4 cellular contexts compared by ENCODE assay signal in genomic region chr12:70686907-70687306, GRCh38.
TF ChIP-seq lines count a peak whose summit lies in the region.

No MANE protein-coding gene starts in this region.

TF ChIP-seq in A549, 52 proteins besides CTCF, POLR2A, EP300 and RAD21:
- TF ChIP-seq CHD2 (IDR thresholded peaks at IDR 0.05; ENCODE audit: low read length, partially characterized antibody) (no peak), ZFP36 (IDR thresholded peaks at IDR 0.05; ENCODE audit: borderline replicate concordance, partially characterized antibody) (peak; percentile 47), CBX8 (IDR thresholded peaks at IDR 0.05) (no peak), ZC3H11A (IDR thresholded peaks at IDR 0.05) (no peak)

TF ChIP-seq in HEK293, 187 proteins besides CTCF, POLR2A, EP300 and RAD21:
- TF ChIP-seq HOXD13 (CRISPR knock-in tag; IDR thresholded peaks at IDR 0.05; ENCODE audit: borderline replicate concordance): no peak
- TF ChIP-seq ZFP69B (tag by site-specific recombination; IDR thresholded peaks at IDR 0.05): no peak
- 0 out of 2 replicates have a peak, but pooled peaks have one; percentile 42 for TF ChIP-seq ZNF768 (tag by site-specific recombination; IDR thresholded peaks at IDR 0.05)

TF ChIP-seq in K562, 482 proteins besides CTCF, POLR2A, EP300 and RAD21 (continues in another document):
- no peak for TF ChIP-seq ZNF584 (CRISPR knock-in tag; IDR thresholded peaks at IDR 0.05; ENCODE audit: low read depth)
- peak; percentile 85 for TF ChIP-seq CHD4 (IDR thresholded peaks at IDR 0.05; ENCODE audit: insufficient read depth, insufficient replicate concordance, low read depth, low read length, poor library complexity, severe bottlenecking)
- TF ChIP-seq MECOM (CRISPR knock-in tag; IDR thresholded peaks at IDR 0.05): no peak
- TF ChIP-seq, protein P1, sequence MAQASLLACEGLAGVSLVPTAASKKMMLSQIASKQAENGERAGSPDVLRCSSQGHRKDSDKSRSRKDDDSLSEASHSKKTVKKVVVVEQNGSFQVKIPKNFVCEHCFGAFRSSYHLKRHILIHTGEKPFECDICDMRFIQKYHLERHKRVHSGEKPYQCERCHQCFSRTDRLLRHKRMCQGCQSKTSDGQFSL (CRISPR knock-in tag; IDR thresholded peaks at IDR 0.05): no peak
- TF ChIP-seq, protein P1 (tag; IDR thresholded peaks at IDR 0.05): no peak
- peak; percentile 85 for TF ChIP-seq ZFP36 (IDR thresholded peaks at IDR 0.05; ENCODE audit: low read depth, low read length, partially characterized antibody)
- TF ChIP-seq RBM25 (IDR thresholded peaks at IDR 0.05; ENCODE audit: low read depth, low read length, severe bottlenecking): peak; percentile 99
- TF ChIP-seq HDAC2 (IDR thresholded peaks at IDR 0.05): peak; percentile 43; the same call in 1 of the 2 replicates
- TF ChIP-seq, protein P2, sequence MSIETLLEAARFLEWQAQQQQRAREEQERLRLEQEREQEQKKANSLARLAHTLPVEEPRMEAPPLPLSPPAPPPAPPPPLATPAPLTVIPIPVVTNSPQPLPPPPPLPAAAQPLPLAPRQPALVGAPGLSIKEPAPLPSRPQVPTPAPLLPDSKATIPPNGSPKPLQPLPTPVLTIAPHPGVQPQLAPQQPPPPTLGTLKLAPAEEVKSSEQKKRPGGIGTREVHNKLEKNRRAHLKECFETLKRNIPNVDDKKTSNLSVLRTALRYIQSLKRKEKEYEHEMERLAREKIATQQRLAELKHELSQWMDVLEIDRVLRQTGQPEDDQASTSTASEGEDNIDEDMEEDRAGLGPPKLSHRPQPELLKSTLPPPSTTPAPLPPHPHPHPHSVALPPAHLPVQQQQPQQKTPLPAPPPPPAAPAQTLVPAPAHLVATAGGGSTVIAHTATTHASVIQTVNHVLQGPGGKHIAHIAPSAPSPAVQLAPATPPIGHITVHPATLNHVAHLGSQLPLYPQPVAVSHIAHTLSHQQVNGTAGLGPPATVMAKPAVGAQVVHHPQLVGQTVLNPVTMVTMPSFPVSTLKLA (conservative IDR thresholded peaks at IDR 0.05): 0 out of 4 replicates have a peak, but pooled peaks of 1 of the 2 experiments have one; percentile 23
- 0 out of 4 replicates have a peak, but pooled peaks of 1 of the 2 experiments have one; percentile 31 for TF ChIP-seq RCOR1 (IDR thresholded peaks at IDR 0.05; ENCODE audit: borderline replicate concordance in 1 of 2, low read depth in 2 of 2, low read length in 2 of 2)
- TF ChIP-seq SRF (CRISPR knock-in tag; IDR thresholded peaks at IDR 0.05): no peak
- no peak for TF ChIP-seq FOXK1 (CRISPR knock-in tag; IDR thresholded peaks at IDR 0.05; ENCODE audit: borderline replicate concordance)
- TF ChIP-seq ZBTB17 (CRISPR knock-in tag; IDR thresholded peaks at IDR 0.05): no peak
- peak; percentile 96 for TF ChIP-seq BCOR (IDR thresholded peaks at IDR 0.05)

TF ChIP-seq in H1, 55 proteins besides CTCF, POLR2A, EP300 and RAD21:
- TF ChIP-seq, protein P3, sequence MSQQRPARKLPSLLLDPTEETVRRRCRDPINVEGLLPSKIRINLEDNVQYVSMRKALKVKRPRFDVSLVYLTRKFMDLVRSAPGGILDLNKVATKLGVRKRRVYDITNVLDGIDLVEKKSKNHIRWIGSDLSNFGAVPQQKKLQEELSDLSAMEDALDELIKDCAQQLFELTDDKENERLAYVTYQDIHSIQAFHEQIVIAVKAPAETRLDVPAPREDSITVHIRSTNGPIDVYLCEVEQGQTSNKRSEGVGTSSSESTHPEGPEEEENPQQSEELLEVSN (IDR thresholded peaks at IDR 0.05): no peak
- TF ChIP-seq POLR2AphosphoS5 (IDR thresholded peaks at IDR 0.05; ENCODE audit: low read depth, low read length) (no peak), SRF (IDR thresholded peaks at IDR 0.05; ENCODE audit: low read depth, low read length) (no peak), SP1 (IDR thresholded peaks at IDR 0.05; ENCODE audit: low read depth, low read length) (no peak), KDM4A (IDR thresholded peaks at IDR 0.05; ENCODE audit: low read depth, low read length, severe bottlenecking) (no peak), KDM1A (IDR thresholded peaks at IDR 0.05; ENCODE audit: borderline replicate concordance, low read length) (peak; percentile 62; the same call in 1 of the 2 replicates), GABPA (IDR thresholded peaks at IDR 0.05; ENCODE audit: borderline replicate concordance, insufficient read depth, low read length) (no peak), HDAC2 (IDR thresholded peaks at IDR 0.05; ENCODE audit: borderline replicate concordance in 1 of 2, low read depth in 2 of 2, low read length in 2 of 2) (peak in 1 of 2 experiments; percentile 48; a peak in 1 of 4 replicates), TCF12 (IDR thresholded peaks at IDR 0.05; ENCODE audit: low read depth, low read length) (no peak), SAP30 (IDR thresholded peaks at IDR 0.05; ENCODE audit: insufficient read depth, insufficient replicate concordance, low read length) (no peak), SP4 (IDR thresholded peaks at IDR 0.05; ENCODE audit: low read length) (no peak)
- TF ChIP-seq, protein P4, sequence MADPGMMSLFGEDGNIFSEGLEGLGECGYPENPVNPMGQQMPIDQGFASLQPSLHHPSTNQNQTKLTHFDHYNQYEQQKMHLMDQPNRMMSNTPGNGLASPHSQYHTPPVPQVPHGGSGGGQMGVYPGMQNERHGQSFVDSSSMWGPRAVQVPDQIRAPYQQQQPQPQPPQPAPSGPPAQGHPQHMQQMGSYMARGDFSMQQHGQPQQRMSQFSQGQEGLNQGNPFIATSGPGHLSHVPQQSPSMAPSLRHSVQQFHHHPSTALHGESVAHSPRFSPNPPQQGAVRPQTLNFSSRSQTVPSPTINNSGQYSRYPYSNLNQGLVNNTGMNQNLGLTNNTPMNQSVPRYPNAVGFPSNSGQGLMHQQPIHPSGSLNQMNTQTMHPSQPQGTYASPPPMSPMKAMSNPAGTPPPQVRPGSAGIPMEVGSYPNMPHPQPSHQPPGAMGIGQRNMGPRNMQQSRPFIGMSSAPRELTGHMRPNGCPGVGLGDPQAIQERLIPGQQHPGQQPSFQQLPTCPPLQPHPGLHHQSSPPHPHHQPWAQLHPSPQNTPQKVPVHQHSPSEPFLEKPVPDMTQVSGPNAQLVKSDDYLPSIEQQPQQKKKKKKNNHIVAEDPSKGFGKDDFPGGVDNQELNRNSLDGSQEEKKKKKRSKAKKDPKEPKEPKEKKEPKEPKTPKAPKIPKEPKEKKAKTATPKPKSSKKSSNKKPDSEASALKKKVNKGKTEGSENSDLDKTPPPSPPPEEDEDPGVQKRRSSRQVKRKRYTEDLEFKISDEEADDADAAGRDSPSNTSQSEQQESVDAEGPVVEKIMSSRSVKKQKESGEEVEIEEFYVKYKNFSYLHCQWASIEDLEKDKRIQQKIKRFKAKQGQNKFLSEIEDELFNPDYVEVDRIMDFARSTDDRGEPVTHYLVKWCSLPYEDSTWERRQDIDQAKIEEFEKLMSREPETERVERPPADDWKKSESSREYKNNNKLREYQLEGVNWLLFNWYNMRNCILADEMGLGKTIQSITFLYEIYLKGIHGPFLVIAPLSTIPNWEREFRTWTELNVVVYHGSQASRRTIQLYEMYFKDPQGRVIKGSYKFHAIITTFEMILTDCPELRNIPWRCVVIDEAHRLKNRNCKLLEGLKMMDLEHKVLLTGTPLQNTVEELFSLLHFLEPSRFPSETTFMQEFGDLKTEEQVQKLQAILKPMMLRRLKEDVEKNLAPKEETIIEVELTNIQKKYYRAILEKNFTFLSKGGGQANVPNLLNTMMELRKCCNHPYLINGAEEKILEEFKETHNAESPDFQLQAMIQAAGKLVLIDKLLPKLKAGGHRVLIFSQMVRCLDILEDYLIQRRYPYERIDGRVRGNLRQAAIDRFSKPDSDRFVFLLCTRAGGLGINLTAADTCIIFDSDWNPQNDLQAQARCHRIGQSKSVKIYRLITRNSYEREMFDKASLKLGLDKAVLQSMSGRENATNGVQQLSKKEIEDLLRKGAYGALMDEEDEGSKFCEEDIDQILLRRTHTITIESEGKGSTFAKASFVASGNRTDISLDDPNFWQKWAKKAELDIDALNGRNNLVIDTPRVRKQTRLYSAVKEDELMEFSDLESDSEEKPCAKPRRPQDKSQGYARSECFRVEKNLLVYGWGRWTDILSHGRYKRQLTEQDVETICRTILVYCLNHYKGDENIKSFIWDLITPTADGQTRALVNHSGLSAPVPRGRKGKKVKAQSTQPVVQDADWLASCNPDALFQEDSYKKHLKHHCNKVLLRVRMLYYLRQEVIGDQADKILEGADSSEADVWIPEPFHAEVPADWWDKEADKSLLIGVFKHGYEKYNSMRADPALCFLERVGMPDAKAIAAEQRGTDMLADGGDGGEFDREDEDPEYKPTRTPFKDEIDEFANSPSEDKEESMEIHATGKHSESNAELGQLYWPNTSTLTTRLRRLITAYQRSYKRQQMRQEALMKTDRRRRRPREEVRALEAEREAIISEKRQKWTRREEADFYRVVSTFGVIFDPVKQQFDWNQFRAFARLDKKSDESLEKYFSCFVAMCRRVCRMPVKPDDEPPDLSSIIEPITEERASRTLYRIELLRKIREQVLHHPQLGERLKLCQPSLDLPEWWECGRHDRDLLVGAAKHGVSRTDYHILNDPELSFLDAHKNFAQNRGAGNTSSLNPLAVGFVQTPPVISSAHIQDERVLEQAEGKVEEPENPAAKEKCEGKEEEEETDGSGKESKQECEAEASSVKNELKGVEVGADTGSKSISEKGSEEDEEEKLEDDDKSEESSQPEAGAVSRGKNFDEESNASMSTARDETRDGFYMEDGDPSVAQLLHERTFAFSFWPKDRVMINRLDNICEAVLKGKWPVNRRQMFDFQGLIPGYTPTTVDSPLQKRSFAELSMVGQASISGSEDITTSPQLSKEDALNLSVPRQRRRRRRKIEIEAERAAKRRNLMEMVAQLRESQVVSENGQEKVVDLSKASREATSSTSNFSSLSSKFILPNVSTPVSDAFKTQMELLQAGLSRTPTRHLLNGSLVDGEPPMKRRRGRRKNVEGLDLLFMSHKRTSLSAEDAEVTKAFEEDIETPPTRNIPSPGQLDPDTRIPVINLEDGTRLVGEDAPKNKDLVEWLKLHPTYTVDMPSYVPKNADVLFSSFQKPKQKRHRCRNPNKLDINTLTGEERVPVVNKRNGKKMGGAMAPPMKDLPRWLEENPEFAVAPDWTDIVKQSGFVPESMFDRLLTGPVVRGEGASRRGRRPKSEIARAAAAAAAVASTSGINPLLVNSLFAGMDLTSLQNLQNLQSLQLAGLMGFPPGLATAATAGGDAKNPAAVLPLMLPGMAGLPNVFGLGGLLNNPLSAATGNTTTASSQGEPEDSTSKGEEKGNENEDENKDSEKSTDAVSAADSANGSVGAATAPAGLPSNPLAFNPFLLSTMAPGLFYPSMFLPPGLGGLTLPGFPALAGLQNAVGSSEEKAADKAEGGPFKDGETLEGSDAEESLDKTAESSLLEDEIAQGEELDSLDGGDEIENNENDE (IDR thresholded peaks at IDR 0.05; ENCODE audit: insufficient replicate concordance, low read length): no peak
